ENCODE assay signal across 19 cellular contexts in the genomic region with DNA sequence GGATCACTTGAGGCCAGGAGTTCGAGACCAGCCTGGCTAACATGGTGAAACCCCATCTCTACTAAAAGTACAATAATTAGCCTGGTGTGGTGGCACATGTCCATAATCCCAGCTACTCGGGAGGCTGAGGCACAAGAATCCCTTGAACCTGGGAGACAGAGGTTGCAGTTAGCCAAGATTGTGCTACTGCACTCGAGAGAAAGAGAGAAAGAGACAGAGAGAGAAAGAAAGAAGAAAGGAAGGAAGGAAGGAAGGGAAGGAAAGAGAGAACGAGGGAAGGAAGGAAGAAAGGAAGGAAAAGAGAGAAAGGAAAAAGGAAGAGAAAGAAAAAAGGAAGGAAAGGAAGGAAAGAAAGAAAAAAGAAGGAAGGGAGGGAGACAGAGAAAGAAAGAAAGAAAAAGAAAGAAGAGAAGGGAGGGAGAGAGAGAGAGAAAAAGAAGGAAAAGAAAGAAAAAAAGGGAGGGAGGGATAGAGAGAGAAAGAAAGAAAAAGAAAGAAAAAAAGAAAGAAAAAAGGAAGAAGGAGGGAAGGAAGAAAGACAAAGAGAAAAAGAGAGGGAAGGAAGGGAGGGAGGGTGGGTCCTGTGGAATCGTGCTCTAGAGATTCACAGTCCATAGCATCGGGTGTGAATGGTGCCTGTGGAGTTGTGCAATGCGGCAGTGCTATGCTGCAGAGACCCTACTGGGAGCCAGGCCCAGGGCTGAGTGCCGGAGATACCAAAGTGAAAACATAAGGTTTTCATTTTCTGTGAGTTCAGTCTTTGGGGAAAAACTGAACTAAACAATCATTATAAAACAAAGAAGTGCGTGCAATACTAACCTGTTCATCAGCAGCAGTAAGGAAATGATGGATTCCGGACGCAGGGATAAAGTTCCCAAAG. TPM values are rescaled to one million over a fixed set of nuclear protein-coding genes. Genes with fewer than 3 reads are reported as not detected.
DNase-seq lines count a peak whose midpoint lies in the region; TF ChIP-seq lines count a peak whose summit lies in the region.
"Had no signal": no experiment of that assay in that cellular context is flagged by ENCODE, and none has a peak within 500 bp of the region (broad histone marks: within the 10 kb centered on the region; RNA-seq: fewer than 3 reads in every experiment).

No MANE protein-coding gene starts in this region.

- peak; percentile 20 for DNase-seq in activated CD8-positive, alpha-beta memory T cell treated with anti-CD3 and anti-CD28 coated beads, Interleukin-2, amount 50 U/mL, for 48 hours
- DNase-seq in activated CD8-positive, alpha-beta memory T cell treated with anti-CD3 and anti-CD28 coated beads, Interleukin-2, amount 50 U/mL, for 4 hours, result no peak
- no peak for DNase-seq in RWPE1 (ENCODE audit: low spot score)
- DNase-seq in fibroblast of gingiva (ENCODE audit: low read depth), result peak; percentile 83
- peak; percentile 11 for DNase-seq in testis
- DNase-seq in HCEC 1CT, result no peak
- no peak for DNase-seq in EL
- no peak for DNase-seq in MM.1S
- DNase-seq: 8988T; activated naive CD4-positive, alpha-beta T cell treated with anti-CD3 and anti-CD28 coated beads for 36 hours; anterior cingulate cortex; NCI-H1092; NCI-H2029 treated with DMSO at 0.1 percent for 48 hours; NCI-H510A treated with DMSO at 0.1 percent for 48 hours; SHP77 treated with DMSO at 0.1 percent for 48 hours; stimulated activated CD4-positive, alpha-beta T cell treated with anti-CD3 and anti-CD28 coated beads, Interleukin-4, amount 100 ng/mL, for 1 hour had no signal

- intact Hi-C loops in testis (cut with DNase I; ENCODE audit: low total_unique reads), result loop anchor here (10.0 kb wide), 1 partner anchor 95 kb away; no protein-coding TSS in a partner anchor

- 92 to 93% methylated on average over 11 of the region's 11 CpGs for WGBS in testis, 2 donors

- TF ChIP-seq POLR2A in testis (IDR thresholded peaks at IDR 0.05), result no peak

- H3K36me3 ChIP-seq in testis (ENCODE audit: low read depth, missing control alignments), result no peaks in the 10 kb centered on the region
- no peaks in the 10 kb centered on the region for H3K36me3 ChIP-seq in MM.1S (replicated peaks; ENCODE audit: insufficient read depth, low read length)

- H2AFZ ChIP-seq in MM.1S (ENCODE audit: low read length), result no peak overlapping the region

- H3K27me3 ChIP-seq in testis (no peaks in the 10 kb centered on the region), MM.1S (replicated peaks; ENCODE audit: insufficient read depth, low read length) (no peaks in the 10 kb centered on the region)

- no peaks in the 10 kb centered on the region for H4K20me1 ChIP-seq in MM.1S (ENCODE audit: insufficient read depth, low read length)

- H3K9me2 ChIP-seq in MM.1S (replicated peaks; ENCODE audit: insufficient read depth, low read length), result no peaks in the 10 kb centered on the region

- CTCF ChIA-PET in RWPE1 (lab: Yijun Ruan, JAX), result no interaction called here

- H3K9me3 ChIP-seq in testis (no peaks in the 10 kb centered on the region), MM.1S (replicated peaks; ENCODE audit: insufficient read depth, low read length) (no peaks in the 10 kb centered on the region)

- no peak overlapping the region for H3K9ac ChIP-seq in MM.1S (ENCODE audit: low read length)
- H3K9ac ChIP-seq: KMS-11 had no signal

- H3K79me2 ChIP-seq in MM.1S (ENCODE audit: low read length), result peaks cover 8% of the 10 kb centered on the region

- TF ChIP-seq CTCF in RWPE1 (conservative IDR thresholded peaks at IDR 0.05; ENCODE audit: low read depth) (no peak), testis (IDR thresholded peaks at IDR 0.05) (no peak), MM.1S (IDR thresholded peaks at IDR 0.05; ENCODE audit: low read length) (no peak)

- peaks cover 13% of the 10 kb centered on the region for H3F3A ChIP-seq in MM.1S (ENCODE audit: insufficient read depth, low read length)

- H3K27ac ChIP-seq in RWPE1, result peak overlapping the region; percentile 93
- H3K27ac ChIP-seq in testis, result no peak overlapping the region
- no peak overlapping the region for H3K27ac ChIP-seq in MM.1S (ENCODE audit: low read length)
- H3K27ac ChIP-seq: KMS-11 had no signal

- no peak overlapping the region for H3K4me2 ChIP-seq in MM.1S (ENCODE audit: low read depth, low read length)
- H3K4me2 ChIP-seq: KMS-11, smooth muscle cell had no signal

- H3K4me3 ChIP-seq in testis (no peak overlapping the region), MM.1S (ENCODE audit: low read length) (no peak overlapping the region)
- H3K4me3 ChIP-seq: smooth muscle cell had no signal

- POLR2A ChIA-PET in RWPE1 (lab: Yijun Ruan, JAX; ENCODE audit: low non-redundant PET), result no interaction called here

- peaks cover 4% of the 10 kb centered on the region for H3K4me1 ChIP-seq in testis
- peaks cover 15% of the 10 kb centered on the region for H3K4me1 ChIP-seq in MM.1S (ENCODE audit: low read length)

RNA-seq across cellular contexts. Expression of a gene that starts 4.6 kb away (rescaled TPM):
- 1 to 10 TPM; 8.7 to 9.2 TPM for total RNA-seq in testis
- 11.9 TPM for polyA plus RNA-seq in testis (ENCODE audit: insufficient read depth, low read depth, low replicate concordance)
- polyA plus RNA-seq: CD14-positive monocyte had no signal

Comparison
In these comparisons a context has a peak if more than half of its experiments do, and no peak if none do; other contexts are left out.
1. DNase-seq: peak in activated CD8-positive, alpha-beta memory T cell treated with anti-CD3 and anti-CD28 coated beads, Interleukin-2, amount 50 U/mL, for 48 hours (single experiment), fibroblast of gingiva (single experiment) and testis (single experiment); none in activated CD8-positive, alpha-beta memory T cell treated with anti-CD3 and anti-CD28 coated beads, Interleukin-2, amount 50 U/mL, for 4 hours (single experiment), RWPE1 (single experiment), HCEC 1CT (single experiment), EL (single experiment) and MM.1S (single experiment).